Comparison of ENCODE assay signal across 7 cellular contexts in genomic region chr13:108961542-108962125, GRCh38.
DNase-seq lines count a peak whose midpoint lies in the region; ATAC-seq, FAIRE-seq and TF ChIP-seq lines count a peak whose summit lies in the region.

No MANE protein-coding gene starts in this region.

- H3K9me3 ChIP-seq in GM12878 (replicated peaks; ENCODE audit: control insufficient read depth, insufficient read depth, low read length), result no peaks in the 10 kb centered on the region

- CTCF ChIA-PET in GM12878 (lab: Yijun Ruan, JAX), result interaction anchor here (0.7 to 2.8 kb wide), 27 partner anchors 8 to 1175 kb away, joined by 3 to 21 read pairs (median 4); no protein-coding TSS in a partner anchor

- FAIRE-seq in GM12878 (lab: Jason Lieb, UNC), result peak; percentile 81

- no peaks in the 10 kb centered on the region for H3K79me2 ChIP-seq in GM12878 (ENCODE audit: control insufficient read depth, insufficient read depth, low read length)

- ATAC-seq in GM19463 (IDR thresholded peaks at IDR 0.05; ENCODE audit: unreplicated experiment) (peak; percentile 94), HG03378 (IDR thresholded peaks at IDR 0.05; ENCODE audit: unreplicated experiment) (peak; percentile 98), GM12878 (peak; percentile 97)
- ATAC-seq in stimulated activated naive CD8-positive, alpha-beta T cell treated with anti-CD3 and anti-CD28 coated beads, Interleukin-15, Interleukin-2, amounts not matched to agents 100 U/mL and 50 U/mL, for 24 hours, result peak; percentile 65

- H3K9ac ChIP-seq in GM12878 (ENCODE audit: control insufficient read depth, insufficient read depth, low read length), result no peak overlapping the region

- H3K4me3 ChIP-seq in GM12878, result no peak overlapping the region

- H3K27me3 ChIP-seq in GM12878 (replicated peaks in 1 of 2; ENCODE audit: control insufficient read depth in 2 of 2, insufficient read depth in 2 of 2, low read length in 1 of 2), result no peaks in the 10 kb centered on the region

- peak; percentile 97 for TF ChIP-seq RAD21 in GM12878 (IDR thresholded peaks at IDR 0.05; ENCODE audit: insufficient read depth, low read depth, low read length)

- no TSS peak for BruUV-seq in GM12878 (replicated peaks; lab: Mats Ljungman, UMichigan)

- TF ChIP-seq CTCF in GM12878 (IDR thresholded peaks at IDR 0.05 in 2 of 3, conservative IDR thresholded peaks at IDR 0.05 in 1 of 3; ENCODE audit: control insufficient read depth in 2 of 3, extremely low read depth in 1 of 3, insufficient read depth in 1 of 3, low read depth in 3 of 3, low read length in 3 of 3), result peak; percentile 68 to 92 (median 76); a peak in 5 of 6 replicates

- H3K4me2 ChIP-seq in GM12878 (ENCODE audit: control insufficient read depth, insufficient read depth), result no peak overlapping the region

- WGBS in GM12878 (ENCODE audit: insufficient coverage, insufficient replicate concordance, low lambda C conversion rate, missing lambda C conversion rate), result 2% methylated on average over 7 of the region's 7 CpGs

- no peak overlapping the region for H2AFZ ChIP-seq in GM12878 (ENCODE audit: control insufficient read depth, low read depth, low read length)

- in situ Hi-C loops in G401 (cut with HindIII; ENCODE audit: low sequenced_read_pairs), result no loop called here
- in situ Hi-C loops in GM12878 (cut with MboI), result loop anchor here (5.0 to 25.0 kb wide), 2 partner anchors 1151 to 1451 kb away; no protein-coding TSS in a partner anchor

- H3K36me3 ChIP-seq in GM12878 (ENCODE audit: control insufficient read depth in 2 of 2, insufficient read depth in 2 of 2, low read length in 1 of 2), result no peaks in the 10 kb centered on the region

- no peak for TF ChIP-seq POLR2A in GM12878 (IDR thresholded peaks at IDR 0.05; ENCODE audit: low read depth, low read length)

- intact Hi-C loops in GM12878 (cut with micrococcal nuclease; ENCODE audit: unreplicated experiment), result loop anchor here (1.0 to 5.0 kb wide), 6 partner anchors 173 to 1451 kb away; no protein-coding TSS in a partner anchor

- RAD21 ChIA-PET in GM12878 (lab: Charles Lee; ENCODE audit: unreplicated experiment), result interaction anchor here (0.6 to 2.6 kb wide), 16 partner anchors 9 to 1483 kb away, joined by 3 to 14 read pairs (median 3); no protein-coding TSS in a partner anchor

- DNase-seq in G401 (ENCODE audit: low spot score) (peak; percentile 57), NCI-H524 treated with DMSO at 0.1 percent for 48 hours (lab: John Stamatoyannopoulos, UW) (peak; percentile 16), GM12878 (ENCODE audit: low read depth, low spot score) (peak; percentile 24), iPS-NIHi7 (ENCODE audit: extremely low spot score) (peak; percentile 57)
- no peak for DNase-seq in stimulated activated naive CD8-positive, alpha-beta T cell treated with anti-CD3 and anti-CD28 coated beads, Interleukin-15, Interleukin-2, amounts not matched to agents 100 U/mL and 50 U/mL, for 24 hours

- no peak for TF ChIP-seq EP300 in GM12878 (IDR thresholded peaks at IDR 0.05; ENCODE audit: borderline replicate concordance in 1 of 2, control insufficient read depth in 1 of 2, low read depth in 2 of 2, low read length in 2 of 2)

- no peaks in the 10 kb centered on the region for H4K20me1 ChIP-seq in GM12878 (ENCODE audit: control insufficient read depth, insufficient read depth)

- no peaks in the 10 kb centered on the region for H3K4me1 ChIP-seq in GM12878 (ENCODE audit: control insufficient read depth, insufficient read depth, low read length)

- H3K27ac ChIP-seq in GM12878 (ENCODE audit: control insufficient read depth, insufficient read depth), result no peak overlapping the region

- POLR2A ChIA-PET in GM12878 (lab: Charles Lee), result interaction anchor here (0.7 to 1.5 kb wide), 2 partner anchors 47 to 193 kb away, joined by 3 to 4 read pairs; no protein-coding TSS in a partner anchor

- SMC1A ChIA-PET in GM12878 (lab: Charles Lee; ENCODE audit: uncharacterized antibody, unreplicated experiment), result interaction anchor here (0.8 to 3.1 kb wide), 17 partner anchors 8 to 1483 kb away, joined by 3 to 11 read pairs (median 3); no protein-coding TSS in a partner anchor

TF ChIP-seq in GM12878, 131 proteins besides CTCF, POLR2A, EP300 and RAD21 (continues in another document):
- TF ChIP-seq LARP7 (IDR thresholded peaks at IDR 0.05), result no peak
- TF ChIP-seq SREBF2 (IDR thresholded peaks at IDR 0.05; ENCODE audit: low read length), result no peak
- no peak for TF ChIP-seq SMAD1 (IDR thresholded peaks at IDR 0.05; ENCODE audit: low read depth, partially characterized antibody)
- no peak for TF ChIP-seq NR2C1 (IDR thresholded peaks at IDR 0.05)
- TF ChIP-seq E2F4 (IDR thresholded peaks at IDR 0.05; ENCODE audit: low read depth, low read length), result no peak
- peak; percentile 74 for TF ChIP-seq RUNX3 (IDR thresholded peaks at IDR 0.05; ENCODE audit: low read length)
- no peak for TF ChIP-seq STAT1 (conservative IDR thresholded peaks at IDR 0.05)
- no peak for TF ChIP-seq ZNF274 (IDR thresholded peaks at IDR 0.05; ENCODE audit: insufficient read depth, insufficient read length)
- TF ChIP-seq ZNF207 (IDR thresholded peaks at IDR 0.05; ENCODE audit: borderline replicate concordance), result 0 out of 2 replicates have a peak, but pooled peaks have one; percentile 24
- TF ChIP-seq BACH1 (IDR thresholded peaks at IDR 0.05; ENCODE audit: borderline replicate concordance), result no peak
- no peak for TF ChIP-seq PML (IDR thresholded peaks at IDR 0.05; ENCODE audit: low read length)
- TF ChIP-seq SPI1 (IDR thresholded peaks at IDR 0.05; ENCODE audit: borderline replicate concordance, insufficient read depth, low read depth, low read length), result no peak
- TF ChIP-seq FOS (IDR thresholded peaks at IDR 0.05; ENCODE audit: borderline replicate concordance, extremely low read depth, insufficient read length), result no peak
- no peak for TF ChIP-seq REST (IDR thresholded peaks at IDR 0.05; ENCODE audit: low read depth, low read length)
- TF ChIP-seq RCOR1 (conservative IDR thresholded peaks at IDR 0.05; ENCODE audit: low read depth, low read length), result no peak
- TF ChIP-seq IRF3 (IDR thresholded peaks at IDR 0.05), result no peak
- no peak for TF ChIP-seq MAX (IDR thresholded peaks at IDR 0.05; ENCODE audit: low read depth, low read length)
- TF ChIP-seq RB1 (IDR thresholded peaks at IDR 0.05; ENCODE audit: borderline replicate concordance), result peak; percentile 60; the same call in 1 of the 2 replicates
